ENCODE assay signal across 17 cellular contexts in genomic region chr11:76656087-76656531, GRCh38. TPM values are rescaled to one million over a fixed set of nuclear protein-coding genes. Genes with fewer than 3 reads are reported as not detected.
DNase-seq lines count a peak whose midpoint lies in the region; ATAC-seq and TF ChIP-seq lines count a peak whose summit lies in the region.
"Had no signal": no experiment of that assay in that cellular context is flagged by ENCODE, and none has a peak within 500 bp of the region (broad histone marks: within the 10 kb centered on the region; RNA-seq: fewer than 3 reads in every experiment).

No MANE protein-coding gene starts in this region.

- peak; percentile 5 for DNase-seq in activated CD4-positive, alpha-beta memory T cell treated with anti-CD3 and anti-CD28 coated beads for 36 hours
- DNase-seq in activated CD4-positive, alpha-beta memory T cell treated with anti-CD3 and anti-CD28 coated beads, Interleukin-2, amount 10 ng/mL, durations not matched to agents 7 days and 5 days: no peak
- DNase-seq in endodermal cell (peak; percentile 48), stomach (no peak), activated T-cell treated with anti-CD3 and anti-CD28 coated beads for 4 hours (no peak)
- DNase-seq in CD8-positive, alpha-beta T cell: no peak
- DNase-seq: activated gamma-delta T cell, cortex of kidney, DMS153, mucosa of descending colon, NCI-H2107, NCI-H748 treated with DMSO at 0.1 percent for 48 hours, RPMI8226 had no signal

- H3K36me3 Mint-ChIP-seq in activated CD4-positive, alpha-beta memory T cell treated with anti-CD3 and anti-CD28 coated beads for 36 hours: no peaks in the 10 kb centered on the region
- no peaks in the 10 kb centered on the region for H3K36me3 Mint-ChIP-seq in activated CD4-positive, alpha-beta memory T cell treated with anti-CD3 and anti-CD28 coated beads, Interleukin-2, amount 10 ng/mL, durations not matched to agents 7 days and 5 days (ENCODE audit: low read depth)
- no peaks in the 10 kb centered on the region for H3K36me3 Mint-ChIP-seq in endodermal cell (ENCODE audit: low read depth)
- H3K36me3 Mint-ChIP-seq in CD8-positive, alpha-beta T cell: no peaks in the 10 kb centered on the region

- POLR2A ChIA-PET in activated CD4-positive, alpha-beta memory T cell treated with anti-CD3 and anti-CD28 coated beads for 36 hours (lab: Charles Lee): no interaction called here
- POLR2A ChIA-PET in activated CD4-positive, alpha-beta memory T cell treated with anti-CD3 and anti-CD28 coated beads, Interleukin-2, amount 10 ng/mL, durations not matched to agents 7 days and 5 days (lab: Charles Lee): no interaction called here
- POLR2A ChIA-PET in CD8-positive, alpha-beta T cell (lab: Charles Lee): no interaction called here

- no peaks in the 10 kb centered on the region for H3K9me3 Mint-ChIP-seq in activated CD4-positive, alpha-beta memory T cell treated with anti-CD3 and anti-CD28 coated beads for 36 hours
- H3K9me3 Mint-ChIP-seq in activated CD4-positive, alpha-beta memory T cell treated with anti-CD3 and anti-CD28 coated beads, Interleukin-2, amount 10 ng/mL, durations not matched to agents 7 days and 5 days: no peaks in the 10 kb centered on the region
- no peaks in the 10 kb centered on the region for H3K9me3 Mint-ChIP-seq in endodermal cell
- H3K9me3 Mint-ChIP-seq in CD8-positive, alpha-beta T cell: no peaks in the 10 kb centered on the region

- peaks cover 2% of the 10 kb centered on the region for H3K27me3 Mint-ChIP-seq in activated CD4-positive, alpha-beta memory T cell treated with anti-CD3 and anti-CD28 coated beads for 36 hours
- peaks cover 4% of the 10 kb centered on the region for H3K27me3 Mint-ChIP-seq in activated CD4-positive, alpha-beta memory T cell treated with anti-CD3 and anti-CD28 coated beads, Interleukin-2, amount 10 ng/mL, durations not matched to agents 7 days and 5 days
- peaks cover 7% of the 10 kb centered on the region for H3K27me3 Mint-ChIP-seq in endodermal cell (ENCODE audit: insufficient read depth)
- H3K27me3 Mint-ChIP-seq in CD8-positive, alpha-beta T cell (ENCODE audit: low read depth): peaks cover 5% of the 10 kb centered on the region

- TF ChIP-seq POLR2A in stomach (IDR thresholded peaks at IDR 0.05): no peak

- ATAC-seq in GM21447 (IDR thresholded peaks at IDR 0.05; ENCODE audit: unreplicated experiment): no peak
- no peak for ATAC-seq in CD8-positive, alpha-beta T cell

- WGBS in endodermal cell (ENCODE audit: insufficient coverage in 1 of 2, insufficient read length in 1 of 2), 2 experiments: 90 to 95% methylated on average over 7 to 8 of the region's 8 CpGs
- 72 to 87% (median 77%) methylated on average over 6 to 8 of the region's 8 CpGs for WGBS in stomach, 5 donors

- H3K4me1 ChIP-seq in endodermal cell (ENCODE audit: control insufficient read depth, insufficient read depth, low read length) (peaks cover 10% of the 10 kb centered on the region), mucosa of rectum (ENCODE audit: control insufficient read depth in 2 of 2, insufficient read depth in 2 of 2, low read length in 2 of 2) (peaks cover 13 to 22% of the 10 kb centered on the region in 2 donors), stomach (peaks cover 13 to 39% (median 29%) of the 10 kb centered on the region in 4 donors)
- no peaks in the 10 kb centered on the region for H3K4me1 ChIP-seq in CD8-positive, alpha-beta T cell (ENCODE audit: insufficient read depth, low read length)

- no peaks in the 10 kb centered on the region for H3K36me3 ChIP-seq in endodermal cell (ENCODE audit: control insufficient read depth, insufficient read depth, low read length)
- H3K36me3 ChIP-seq in mucosa of rectum (ENCODE audit: control insufficient read depth in 2 of 2, insufficient read depth in 2 of 2, low read length in 2 of 2): peaks cover 0 to 3% of the 10 kb centered on the region in 2 donors
- H3K36me3 ChIP-seq in stomach: peaks cover 0 to 23% (median 18%) of the 10 kb centered on the region in 4 donors
- no peaks in the 10 kb centered on the region for H3K36me3 ChIP-seq in CD8-positive, alpha-beta T cell (ENCODE audit: insufficient read depth, low read length)

- H3K27me3 ChIP-seq in endodermal cell (ENCODE audit: control insufficient read depth, insufficient read depth, low read length, poor library complexity, severe bottlenecking) (no peaks in the 10 kb centered on the region), mucosa of rectum (ENCODE audit: control insufficient read depth in 2 of 2, insufficient read depth in 2 of 2, low read length in 2 of 2) (no peaks in the 10 kb centered on the region), stomach (no peaks in the 10 kb centered on the region)
- no peaks in the 10 kb centered on the region for H3K27me3 ChIP-seq in CD8-positive, alpha-beta T cell (ENCODE audit: insufficient read depth, low read length)

- no peak overlapping the region for H3K9ac ChIP-seq in endodermal cell (ENCODE audit: extremely low read depth, low read length, poor library complexity, severe bottlenecking)
- H3K9ac ChIP-seq in mucosa of rectum (ENCODE audit: low read depth in 1 of 2, low read length in 2 of 2): no peak overlapping the region

- no peak overlapping the region for H3K4me3 ChIP-seq in endodermal cell (ENCODE audit: low read length)
- no peak overlapping the region for H3K4me3 ChIP-seq in mucosa of rectum (ENCODE audit: low read length in 2 of 2)
- H3K4me3 ChIP-seq in stomach: no peak overlapping the region
- H3K4me3 ChIP-seq in CD8-positive, alpha-beta T cell (ENCODE audit: low read depth, low read length): no peak overlapping the region
- H3K4me3 ChIP-seq: mucosa of descending colon had no signal

- H3K4me3 Mint-ChIP-seq in activated CD4-positive, alpha-beta memory T cell treated with anti-CD3 and anti-CD28 coated beads for 36 hours: no peak overlapping the region
- no peak overlapping the region for H3K4me3 Mint-ChIP-seq in activated CD4-positive, alpha-beta memory T cell treated with anti-CD3 and anti-CD28 coated beads, Interleukin-2, amount 10 ng/mL, durations not matched to agents 7 days and 5 days
- no peak overlapping the region for H3K4me3 Mint-ChIP-seq in endodermal cell
- no peak overlapping the region for H3K4me3 Mint-ChIP-seq in CD8-positive, alpha-beta T cell

- no peak overlapping the region for H3K27ac Mint-ChIP-seq in activated CD4-positive, alpha-beta memory T cell treated with anti-CD3 and anti-CD28 coated beads for 36 hours
- no peak overlapping the region for H3K27ac Mint-ChIP-seq in activated CD4-positive, alpha-beta memory T cell treated with anti-CD3 and anti-CD28 coated beads, Interleukin-2, amount 10 ng/mL, durations not matched to agents 7 days and 5 days
- H3K27ac Mint-ChIP-seq in endodermal cell: no peak overlapping the region
- H3K27ac Mint-ChIP-seq in CD8-positive, alpha-beta T cell: no peak overlapping the region

- TF ChIP-seq CTCF in endodermal cell (conservative IDR thresholded peaks at IDR 0.05): no peak
- TF ChIP-seq CTCF in stomach (IDR thresholded peaks at IDR 0.05): no peak
- no peak for TF ChIP-seq CTCF in CD8-positive, alpha-beta T cell (IDR thresholded peaks at IDR 0.05)

- no peak for TF ChIP-seq EP300 in stomach (IDR thresholded peaks at IDR 0.05)

- H3K27ac ChIP-seq in endodermal cell (ENCODE audit: low read depth, low read length) (no peak overlapping the region), mucosa of rectum (ENCODE audit: low read depth in 2 of 2, low read length in 2 of 2) (peak overlapping the region; percentile 34 to 65), stomach (peak overlapping the region in 4 of 5 donors; percentile 2 to 82 (median 75))
- H3K27ac ChIP-seq in CD8-positive, alpha-beta T cell (ENCODE audit: low read depth, low read length): no peak overlapping the region
- H3K27ac ChIP-seq: C4-2B, epithelial cell of prostate had no signal

- no peaks in the 10 kb centered on the region for H3K9me3 ChIP-seq in endodermal cell (ENCODE audit: control insufficient read depth, low read length)
- H3K9me3 ChIP-seq in mucosa of rectum (ENCODE audit: control insufficient read depth in 2 of 2, low read length in 2 of 2): no peaks in the 10 kb centered on the region
- H3K9me3 ChIP-seq in stomach: no peaks in the 10 kb centered on the region
- H3K9me3 ChIP-seq in CD8-positive, alpha-beta T cell (ENCODE audit: low read length): no peaks in the 10 kb centered on the region
- H3K9me3 ChIP-seq: mucosa of descending colon had no signal

- intact Hi-C loops in activated CD4-positive, alpha-beta memory T cell treated with anti-CD3 and anti-CD28 coated beads for 36 hours (cut with micrococcal nuclease): no loop called here
- intact Hi-C loops in stomach (cut with DNase I; ENCODE audit: low total_unique reads): no loop called here
- intact Hi-C loops in CD8-positive, alpha-beta T cell (cut with DNase I, micrococcal nuclease): no loop called here

- CTCF ChIA-PET in activated CD4-positive, alpha-beta memory T cell treated with anti-CD3 and anti-CD28 coated beads for 36 hours (lab: Charles Lee): no interaction called here
- CTCF ChIA-PET in activated CD4-positive, alpha-beta memory T cell treated with anti-CD3 and anti-CD28 coated beads, Interleukin-2, amount 10 ng/mL, durations not matched to agents 7 days and 5 days (lab: Charles Lee): no interaction called here
- CTCF ChIA-PET in CD8-positive, alpha-beta T cell (lab: Charles Lee): no interaction called here

- H3K4me1 Mint-ChIP-seq in activated CD4-positive, alpha-beta memory T cell treated with anti-CD3 and anti-CD28 coated beads for 36 hours (ENCODE audit: low read depth): no peaks in the 10 kb centered on the region
- no peaks in the 10 kb centered on the region for H3K4me1 Mint-ChIP-seq in activated CD4-positive, alpha-beta memory T cell treated with anti-CD3 and anti-CD28 coated beads, Interleukin-2, amount 10 ng/mL, durations not matched to agents 7 days and 5 days
- H3K4me1 Mint-ChIP-seq in endodermal cell: peaks cover 22% of the 10 kb centered on the region
- no peaks in the 10 kb centered on the region for H3K4me1 Mint-ChIP-seq in CD8-positive, alpha-beta T cell (ENCODE audit: low read depth)

RNA-seq across cellular contexts. Expression of gene LRRC32, which starts 14.4 kb away (rescaled TPM):
- total RNA-seq in activated CD4-positive, alpha-beta memory T cell treated with anti-CD3 and anti-CD28 coated beads for 36 hours: 10 to 100 TPM; 11.2 to 12.3 TPM
- 1 to 10 TPM; 7.1 to 7.4 TPM for total RNA-seq in activated CD4-positive, alpha-beta memory T cell treated with anti-CD3 and anti-CD28 coated beads, Interleukin-2, amount 10 ng/mL, durations not matched to agents 7 days and 5 days
- total RNA-seq in endodermal cell (1 to 10 TPM; 1.3 to 1.6 TPM), stomach (100 to 1,000 TPM in 2 of 5 donors, 10 to 100 TPM in 3; 14.0 to 270 (median 24.3) TPM)
- polyA plus RNA-seq in endodermal cell (2013, experiment 1 of 2): 2.0 TPM
- 2.2 TPM for polyA plus RNA-seq in endodermal cell (2013, experiment 2 of 2)
- polyA plus RNA-seq in stomach: 10 to 100 TPM; 18.6 to 24.5 (median 23.5) TPM
- under 1 TPM; 0.31 to 0.68 TPM for total RNA-seq in CD8-positive, alpha-beta T cell

Comparison
In these comparisons a context has a peak if more than half of its experiments do, and no peak if none do; other contexts are left out.
1. DNase-seq: peak in activated CD4-positive, alpha-beta memory T cell treated with anti-CD3 and anti-CD28 coated beads for 36 hours (single experiment) and endodermal cell (single experiment); none in activated CD4-positive, alpha-beta memory T cell treated with anti-CD3 and anti-CD28 coated beads, Interleukin-2, amount 10 ng/mL, durations not matched to agents 7 days and 5 days (single experiment), stomach (single experiment), activated T-cell treated with anti-CD3 and anti-CD28 coated beads for 4 hours (single experiment) and CD8-positive, alpha-beta T cell (0 of 7).
2. H3K27ac ChIP-seq: peak in mucosa of rectum (2 of 2) and stomach (4 of 5); none in endodermal cell (single experiment) and CD8-positive, alpha-beta T cell (single experiment).